ENCODE assay signal across 9 cellular contexts in the genomic region with DNA sequence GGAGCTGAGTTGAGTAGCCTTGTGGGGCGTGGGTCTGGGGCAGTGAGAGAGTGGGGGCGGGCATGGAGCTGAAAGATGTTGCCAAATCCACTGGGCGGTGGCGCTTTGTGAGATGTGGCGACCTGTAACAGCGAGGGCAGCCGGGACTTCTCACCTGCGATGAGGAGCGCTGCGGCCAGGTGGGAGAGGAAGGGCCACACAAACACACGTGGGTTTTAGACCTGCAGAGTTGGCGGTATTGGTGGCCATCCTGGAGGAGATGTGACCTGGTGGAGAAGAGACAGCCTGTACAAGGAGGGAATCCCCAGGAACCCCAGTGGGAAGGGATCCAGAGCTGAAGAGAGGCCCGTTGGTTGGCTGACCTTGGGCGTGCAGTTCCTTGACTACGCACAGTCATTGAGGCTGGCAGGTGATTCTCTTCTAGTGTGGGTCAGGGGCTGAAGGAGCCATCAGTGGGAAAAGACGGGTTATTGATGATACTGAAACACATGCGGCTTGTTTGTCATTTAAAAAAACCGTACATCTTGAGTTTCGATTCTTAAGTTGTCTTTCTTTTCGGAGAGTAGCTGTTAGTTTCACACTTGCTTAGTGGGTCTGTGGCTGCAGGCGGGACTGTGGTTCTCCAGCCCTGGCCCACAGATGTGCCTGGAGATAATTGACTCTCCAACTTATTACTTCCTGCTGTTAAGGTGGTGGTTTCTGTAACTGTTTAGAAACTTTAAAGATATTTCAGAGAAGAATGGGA. TPM values are rescaled to one million over a fixed set of nuclear protein-coding genes. Genes with fewer than 3 reads are reported as not detected.
DNase-seq lines count a peak whose midpoint lies in the region; ATAC-seq lines count a peak whose summit lies in the region.
"Had no signal": no experiment of that assay in that cellular context is flagged by ENCODE, and none has a peak within 500 bp of the region (broad histone marks: within the 10 kb centered on the region; RNA-seq: fewer than 3 reads in every experiment).

No MANE protein-coding gene starts in this region.

- no peak overlapping the region for H3K4me2 ChIP-seq in mesendoderm (ENCODE audit: low read length)

- H3K27me3 ChIP-seq in mesendoderm (ENCODE audit: insufficient read depth, low read length, poor library complexity), result no peaks in the 10 kb centered on the region

- H2AK5ac ChIP-seq in mesendoderm (ENCODE audit: low read length), result no peak overlapping the region

- peak overlapping the region; percentile 84 for H3K27ac Mint-ChIP-seq in activated CD4-positive, alpha-beta memory T cell treated with anti-CD3 and anti-CD28 coated beads for 36 hours

- no peak overlapping the region for H3K23ac ChIP-seq in mesendoderm (ENCODE audit: low read length)

- H4K8ac ChIP-seq in mesendoderm (ENCODE audit: low read depth, low read length), result no peak overlapping the region

- H3K27ac ChIP-seq in mesendoderm (ENCODE audit: low read depth, low read length), result no peak overlapping the region
- H3K27ac ChIP-seq: C4-2B had no signal

- H3K9me3 Mint-ChIP-seq in activated CD4-positive, alpha-beta memory T cell treated with anti-CD3 and anti-CD28 coated beads for 36 hours, result no peaks in the 10 kb centered on the region

- no peak overlapping the region for H3K4ac ChIP-seq in mesendoderm (ENCODE audit: low read depth, low read length)

- no peak overlapping the region for H3K18ac ChIP-seq in mesendoderm (ENCODE audit: low read length)

- peaks cover 60% of the 10 kb centered on the region for H3K4me1 Mint-ChIP-seq in activated CD4-positive, alpha-beta memory T cell treated with anti-CD3 and anti-CD28 coated beads for 36 hours (ENCODE audit: low read depth)

- no peak overlapping the region for H2BK5ac ChIP-seq in mesendoderm (ENCODE audit: low read length)

- CTCF ChIA-PET in activated CD4-positive, alpha-beta memory T cell treated with anti-CD3 and anti-CD28 coated beads for 36 hours (lab: Charles Lee), result interaction anchor here (0.9 to 5.4 kb wide), 6 partner anchors 14 to 248 kb away, joined by 3 to 46 read pairs (median 3); no protein-coding TSS in a partner anchor

- intact Hi-C loops in activated CD4-positive, alpha-beta memory T cell treated with anti-CD3 and anti-CD28 coated beads for 36 hours (cut with micrococcal nuclease), result loop anchor here (1.0 to 5.0 kb wide), 3 partner anchors 9 to 53 kb away; a partner anchor contains a TSS

- H3K56ac ChIP-seq in mesendoderm (ENCODE audit: low read length), result no peak overlapping the region

- H3K4me1 ChIP-seq in mesendoderm (ENCODE audit: control insufficient read depth, low read depth, low read length), result no peaks in the 10 kb centered on the region

- no peak overlapping the region for H3K4me3 ChIP-seq in mesendoderm (ENCODE audit: low read length)

- H2BK15ac ChIP-seq in mesendoderm (replicated peaks; ENCODE audit: low read depth), result no peak overlapping the region

- no peak overlapping the region for H4K5ac ChIP-seq in mesendoderm (ENCODE audit: low read length)

- no peak overlapping the region for H2BK120ac ChIP-seq in mesendoderm (ENCODE audit: low read depth, low read length)

- POLR2A ChIA-PET in activated CD4-positive, alpha-beta memory T cell treated with anti-CD3 and anti-CD28 coated beads for 36 hours (lab: Charles Lee), result interaction anchor here (1.2 to 1.8 kb wide), 3 partner anchors 13 to 351 kb away, joined by 3 to 9 read pairs (median 4); a partner anchor contains a TSS

- peaks cover 5% of the 10 kb centered on the region for H3K79me1 ChIP-seq in mesendoderm (ENCODE audit: low read length)

- H3K27me3 Mint-ChIP-seq in activated CD4-positive, alpha-beta memory T cell treated with anti-CD3 and anti-CD28 coated beads for 36 hours, result no peaks in the 10 kb centered on the region

- peak overlapping the region; percentile 15 for H3K9ac ChIP-seq in mesendoderm (ENCODE audit: low read length)

- WGBS in mesendoderm (ENCODE audit: extremely low coverage, insufficient coverage, low lambda C conversion rate), result no CpG with 5 or more reads among the region's 21 CpGs

- H3K79me2 ChIP-seq in mesendoderm (ENCODE audit: control insufficient read depth, insufficient read depth, low read length), result peaks cover 2% of the 10 kb centered on the region

- H3K36me3 ChIP-seq in mesendoderm (ENCODE audit: control insufficient read depth, insufficient read depth, low read length), result no peaks in the 10 kb centered on the region

- H3K36me3 Mint-ChIP-seq in activated CD4-positive, alpha-beta memory T cell treated with anti-CD3 and anti-CD28 coated beads for 36 hours, result peaks cover 4% of the 10 kb centered on the region

- DNase-seq in AG20443 (ENCODE audit: low spot score), result peak; percentile 10
- peak; percentile 89 for DNase-seq in activated CD4-positive, alpha-beta memory T cell treated with anti-CD3 and anti-CD28 coated beads for 36 hours
- DNase-seq in mesendoderm, result no peak
- no peak for DNase-seq in NCI-H1105 (lab: John Stamatoyannopoulos, UW)
- no peak for DNase-seq in NCI-H1436 (lab: John Stamatoyannopoulos, UW)
- DNase-seq in NCI-H345 treated with DMSO at 0.1 percent for 48 hours (lab: John Stamatoyannopoulos, UW; ENCODE audit: unreplicated experiment), result no peak

- H3K4me3 Mint-ChIP-seq in activated CD4-positive, alpha-beta memory T cell treated with anti-CD3 and anti-CD28 coated beads for 36 hours, result peak overlapping the region; percentile 73

- peak; percentile 55 for ATAC-seq in GM19395 (IDR thresholded peaks at IDR 0.05; ENCODE audit: unreplicated experiment)
- ATAC-seq in HG03439 (IDR thresholded peaks at IDR 0.05; ENCODE audit: unreplicated experiment), result peak; percentile 37

RNA-seq across cellular contexts. Expression of a gene that starts 2.4 kb away (rescaled TPM):
- total RNA-seq in activated CD4-positive, alpha-beta memory T cell treated with anti-CD3 and anti-CD28 coated beads for 36 hours, result 1 to 10 TPM; 3.7 to 3.9 TPM
- polyA plus RNA-seq in mesendoderm (2013, experiment 1 of 2), result 8.7 TPM
- 8.9 TPM for polyA plus RNA-seq in mesendoderm (2013, experiment 2 of 2)

RNA-seq across cellular contexts. Expression of a gene that starts 51.1 kb away (rescaled TPM):
- 100 to 1,000 TPM; 179 to 182 TPM for total RNA-seq in activated CD4-positive, alpha-beta memory T cell treated with anti-CD3 and anti-CD28 coated beads for 36 hours
- 199 TPM for polyA plus RNA-seq in mesendoderm (2013, experiment 1 of 2)
- 193 TPM for polyA plus RNA-seq in mesendoderm (2013, experiment 2 of 2)

Comparison
In these comparisons a context has a peak if more than half of its experiments do, and no peak if none do; other contexts are left out.
1. DNase-seq: peak in AG20443 (single experiment) and activated CD4-positive, alpha-beta memory T cell treated with anti-CD3 and anti-CD28 coated beads for 36 hours (single experiment); none in mesendoderm (single experiment), NCI-H1105 (single experiment), NCI-H1436 (single experiment) and NCI-H345 treated with DMSO at 0.1 percent for 48 hours (single experiment).